In genomic region chr1:226082587-226082917, GRCh38 we compare ENCODE assay signal across 1 cellular context.
TF ChIP-seq lines count a peak whose summit lies in the region.

No MANE protein-coding gene starts in this region.

TF ChIP-seq in H1, 55 proteins besides CTCF, POLR2A, EP300 and RAD21 (continued from another document):
- TF ChIP-seq TAF1 (IDR thresholded peaks at IDR 0.05; ENCODE audit: low read depth, low read length) (no peak), YY1 (IDR thresholded peaks at IDR 0.05; ENCODE audit: low read depth, low read length) (no peak), GABPA (IDR thresholded peaks at IDR 0.05; ENCODE audit: borderline replicate concordance, insufficient read depth, low read length) (no peak), SP4 (IDR thresholded peaks at IDR 0.05; ENCODE audit: low read length) (no peak), EGR1 (IDR thresholded peaks at IDR 0.05; ENCODE audit: borderline replicate concordance, low read depth, low read length) (no peak), FOSL1 (IDR thresholded peaks at IDR 0.05; ENCODE audit: insufficient read depth, low read depth, low read length) (no peak), SIN3A (conservative IDR thresholded peaks at IDR 0.05 in 1 of 2, IDR thresholded peaks at IDR 0.05 in 1 of 2; ENCODE audit: low read depth in 1 of 2, low read length in 2 of 2) (no peak), KDM1A (IDR thresholded peaks at IDR 0.05; ENCODE audit: borderline replicate concordance, low read length) (no peak), JUN (IDR thresholded peaks at IDR 0.05; ENCODE audit: low read depth, low read length) (no peak), POU5F1 (IDR thresholded peaks at IDR 0.05; ENCODE audit: low read depth, low read length) (no peak), HDAC6 (IDR thresholded peaks at IDR 0.05; ENCODE audit: low read depth, low read length) (no peak), ATF3 (IDR thresholded peaks at IDR 0.05; ENCODE audit: insufficient read depth, low read depth, low read length) (no peak), CTBP2 (IDR thresholded peaks at IDR 0.05; ENCODE audit: borderline replicate concordance, insufficient read depth, insufficient read length, low read length) (no peak), SAP30 (IDR thresholded peaks at IDR 0.05; ENCODE audit: insufficient read depth, insufficient replicate concordance, low read length) (no peak)
